1 cellular context compared by ENCODE assay signal in the genomic region with DNA sequence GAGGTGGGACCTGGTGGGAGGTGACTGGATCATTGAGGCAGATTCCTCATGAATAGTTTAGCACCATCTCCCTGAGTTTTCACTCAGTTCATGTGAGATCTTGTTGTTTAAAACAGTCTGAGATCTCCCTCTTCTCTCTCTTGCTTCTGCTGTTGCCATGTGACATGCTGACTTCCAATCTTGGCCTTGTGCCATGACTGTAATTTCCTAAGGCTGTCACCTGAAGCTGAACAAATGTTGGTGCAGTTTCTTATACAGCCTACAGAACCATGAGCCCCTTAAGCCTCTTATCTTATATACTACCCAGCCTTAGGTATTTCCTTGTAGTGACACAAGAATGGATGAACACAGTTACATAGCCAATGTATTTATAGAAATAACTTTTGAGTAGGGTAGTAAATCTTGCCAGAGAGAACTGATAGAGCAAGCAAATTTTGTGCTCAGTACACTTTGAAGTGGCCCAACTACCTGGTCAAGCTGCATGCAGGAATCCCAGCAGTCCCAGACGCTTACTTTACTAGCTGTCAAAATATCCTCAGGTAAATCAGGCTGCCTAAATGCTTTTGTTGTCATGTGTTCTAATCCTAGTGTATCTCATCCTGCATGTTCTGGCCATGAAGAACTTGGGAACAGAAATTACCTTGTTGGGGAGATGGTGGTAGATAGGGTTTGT.
TF ChIP-seq lines count a peak whose summit lies in the region.

No MANE protein-coding gene starts in this region.

TF ChIP-seq in HepG2, 621 proteins besides CTCF, POLR2A, EP300 and RAD21 (continued from another document):
- TF ChIP-seq, protein P1, sequence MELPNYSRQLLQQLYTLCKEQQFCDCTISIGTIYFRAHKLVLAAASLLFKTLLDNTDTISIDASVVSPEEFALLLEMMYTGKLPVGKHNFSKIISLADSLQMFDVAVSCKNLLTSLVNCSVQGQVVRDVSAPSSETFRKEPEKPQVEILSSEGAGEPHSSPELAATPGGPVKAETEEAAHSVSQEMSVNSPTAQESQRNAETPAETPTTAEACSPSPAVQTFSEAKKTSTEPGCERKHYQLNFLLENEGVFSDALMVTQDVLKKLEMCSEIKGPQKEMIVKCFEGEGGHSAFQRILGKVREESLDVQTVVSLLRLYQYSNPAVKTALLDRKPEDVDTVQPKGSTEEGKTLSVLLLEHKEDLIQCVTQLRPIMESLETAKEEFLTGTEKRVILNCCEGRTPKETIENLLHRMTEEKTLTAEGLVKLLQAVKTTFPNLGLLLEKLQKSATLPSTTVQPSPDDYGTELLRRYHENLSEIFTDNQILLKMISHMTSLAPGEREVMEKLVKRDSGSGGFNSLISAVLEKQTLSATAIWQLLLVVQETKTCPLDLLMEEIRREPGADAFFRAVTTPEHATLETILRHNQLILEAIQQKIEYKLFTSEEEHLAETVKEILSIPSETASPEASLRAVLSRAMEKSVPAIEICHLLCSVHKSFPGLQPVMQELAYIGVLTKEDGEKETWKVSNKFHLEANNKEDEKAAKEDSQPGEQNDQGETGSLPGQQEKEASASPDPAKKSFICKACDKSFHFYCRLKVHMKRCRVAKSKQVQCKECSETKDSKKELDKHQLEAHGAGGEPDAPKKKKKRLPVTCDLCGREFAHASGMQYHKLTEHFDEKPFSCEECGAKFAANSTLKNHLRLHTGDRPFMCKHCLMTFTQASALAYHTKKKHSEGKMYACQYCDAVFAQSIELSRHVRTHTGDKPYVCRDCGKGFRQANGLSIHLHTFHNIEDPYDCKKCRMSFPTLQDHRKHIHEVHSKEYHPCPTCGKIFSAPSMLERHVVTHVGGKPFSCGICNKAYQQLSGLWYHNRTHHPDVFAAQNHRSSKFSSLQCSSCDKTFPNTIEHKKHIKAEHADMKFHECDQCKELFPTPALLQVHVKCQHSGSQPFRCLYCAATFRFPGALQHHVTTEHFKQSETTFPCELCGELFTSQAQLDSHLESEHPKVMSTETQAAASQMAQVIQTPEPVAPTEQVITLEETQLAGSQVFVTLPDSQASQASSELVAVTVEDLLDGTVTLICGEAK (IDR thresholded peaks at IDR 0.05), result no peak
- TF ChIP-seq, protein P1 (CRISPR knock-in tag; IDR thresholded peaks at IDR 0.05), result no peak
- TF ChIP-seq, protein P2, sequence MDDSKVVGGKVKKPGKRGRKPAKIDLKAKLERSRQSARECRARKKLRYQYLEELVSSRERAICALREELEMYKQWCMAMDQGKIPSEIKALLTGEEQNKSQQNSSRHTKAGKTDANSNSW (CRISPR knock-in tag; IDR thresholded peaks at IDR 0.05; ENCODE audit: borderline replicate concordance), result no peak
- TF ChIP-seq ZIK1 (CRISPR knock-in tag; IDR thresholded peaks at IDR 0.05; ENCODE audit: borderline replicate concordance, low read depth), result no peak
- TF ChIP-seq, protein P3, sequence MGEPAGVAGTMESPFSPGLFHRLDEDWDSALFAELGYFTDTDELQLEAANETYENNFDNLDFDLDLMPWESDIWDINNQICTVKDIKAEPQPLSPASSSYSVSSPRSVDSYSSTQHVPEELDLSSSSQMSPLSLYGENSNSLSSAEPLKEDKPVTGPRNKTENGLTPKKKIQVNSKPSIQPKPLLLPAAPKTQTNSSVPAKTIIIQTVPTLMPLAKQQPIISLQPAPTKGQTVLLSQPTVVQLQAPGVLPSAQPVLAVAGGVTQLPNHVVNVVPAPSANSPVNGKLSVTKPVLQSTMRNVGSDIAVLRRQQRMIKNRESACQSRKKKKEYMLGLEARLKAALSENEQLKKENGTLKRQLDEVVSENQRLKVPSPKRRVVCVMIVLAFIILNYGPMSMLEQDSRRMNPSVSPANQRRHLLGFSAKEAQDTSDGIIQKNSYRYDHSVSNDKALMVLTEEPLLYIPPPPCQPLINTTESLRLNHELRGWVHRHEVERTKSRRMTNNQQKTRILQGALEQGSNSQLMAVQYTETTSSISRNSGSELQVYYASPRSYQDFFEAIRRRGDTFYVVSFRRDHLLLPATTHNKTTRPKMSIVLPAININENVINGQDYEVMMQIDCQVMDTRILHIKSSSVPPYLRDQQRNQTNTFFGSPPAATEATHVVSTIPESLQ (CRISPR knock-in tag; conservative IDR thresholded peaks at IDR 0.05), result no peak
- no peak for TF ChIP-seq MXI1 (IDR thresholded peaks at IDR 0.05; ENCODE audit: borderline replicate concordance, low read depth, low read length)
- no peak for TF ChIP-seq ETV6 (CRISPR knock-in tag; conservative IDR thresholded peaks at IDR 0.05)
- TF ChIP-seq KAT7 (CRISPR knock-in tag; IDR thresholded peaks at IDR 0.05; ENCODE audit: borderline replicate concordance), result no peak
- TF ChIP-seq PAX8 (CRISPR knock-in tag; IDR thresholded peaks at IDR 0.05; ENCODE audit: borderline replicate concordance), result no peak
- no peak for TF ChIP-seq ZSCAN25 (CRISPR knock-in tag; IDR thresholded peaks at IDR 0.05)
TF ChIP-seq in HepG2: peak in this region for 0.
